Comparison of ENCODE assay signal across 22 cellular contexts in the genomic region with DNA sequence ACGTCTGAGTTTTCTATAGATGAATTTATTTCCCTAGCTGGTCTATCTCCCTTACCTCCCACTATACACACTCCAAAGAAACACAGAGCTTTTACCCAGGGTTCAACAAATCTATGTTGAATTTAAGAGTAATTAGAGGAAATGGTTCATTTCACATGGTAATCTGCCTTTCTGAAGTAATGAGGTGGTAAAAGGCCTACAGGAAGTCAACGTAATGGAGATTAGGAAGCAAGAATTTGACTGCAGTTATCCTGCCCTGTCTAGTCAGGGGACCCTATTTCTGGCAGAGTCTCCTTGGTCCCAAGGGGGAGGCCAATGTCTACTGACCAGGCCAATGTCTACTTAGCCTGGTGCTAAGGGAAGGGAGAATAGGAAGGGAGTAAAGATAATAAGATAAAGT. TPM values are rescaled to one million over a fixed set of nuclear protein-coding genes. Genes with fewer than 3 reads are reported as not detected.
"Had no signal": no experiment of that assay in that cellular context is flagged by ENCODE, and none has a peak within 500 bp of the region (broad histone marks: within the 10 kb centered on the region; RNA-seq: fewer than 3 reads in every experiment).

No MANE protein-coding gene starts in this region.

- H3K4me1 Mint-ChIP-seq: activated CD4-positive, alpha-beta T cell treated with anti-CD3 and anti-CD28 coated beads, Interleukin-2, amount 10 ng/mL, durations not matched to agents 7 days and 5 days; activated T-helper 17 cell treated with anti-CD3 and anti-CD28 coated beads, Interleukin-2, amount 50 U/mL, for 72 hours; T-helper 17 cell had no signal

- ATAC-seq: activated T-helper 17 cell treated with anti-CD3 and anti-CD28 coated beads, Interleukin-2, amount 50 U/mL, for 72 hours; T-helper 17 cell had no signal

- H3K27ac Mint-ChIP-seq: activated B cell treated with CpG ODN at 0.5 μM for 24 hours; activated CD4-positive, alpha-beta memory T cell treated with anti-CD3 and anti-CD28 coated beads for 36 hours; activated CD4-positive, alpha-beta T cell treated with anti-CD3 and anti-CD28 coated beads, Interleukin-2, amount 10 ng/mL, durations not matched to agents 7 days and 5 days; activated naive CD4-positive, alpha-beta T cell treated with anti-CD3 and anti-CD28 coated beads for 36 hours; activated naive CD8-positive, alpha-beta T cell; activated T-helper 17 cell treated with anti-CD3 and anti-CD28 coated beads, Interleukin-2, amount 50 U/mL, for 72 hours; T-helper 17 cell had no signal

- H3K27me3 Mint-ChIP-seq: activated B cell treated with CpG ODN at 0.5 μM for 24 hours; activated CD4-positive, alpha-beta memory T cell treated with anti-CD3 and anti-CD28 coated beads for 36 hours; activated CD4-positive, alpha-beta T cell treated with anti-CD3 and anti-CD28 coated beads, Interleukin-2, amount 10 ng/mL, durations not matched to agents 7 days and 5 days; activated naive CD8-positive, alpha-beta T cell; activated T-helper 17 cell treated with anti-CD3 and anti-CD28 coated beads, Interleukin-2, amount 50 U/mL, for 72 hours; T-helper 17 cell had no signal

- H3K4me3 ChIP-seq: cardiac muscle cell had no signal

- H3K36me3 Mint-ChIP-seq: activated CD4-positive, alpha-beta memory T cell treated with anti-CD3 and anti-CD28 coated beads for 36 hours; activated naive CD8-positive, alpha-beta T cell had no signal

- H3K27me3 ChIP-seq: brain microvascular endothelial cell, cardiac muscle cell had no signal

- DNase-seq: activated B cell treated with CpG ODN at 0.5 μM for 24 hours; activated CD4-positive, alpha-beta memory T cell treated with anti-CD3 and anti-CD28 coated beads for 36 hours; activated CD4-positive, alpha-beta T cell treated with anti-CD3 and anti-CD28 coated beads, Interleukin-2, amount 10 ng/mL, durations not matched to agents 7 days and 5 days; activated gamma-delta T cell; activated naive CD4-positive, alpha-beta T cell treated with anti-CD3 and anti-CD28 coated beads for 36 hours; activated T-cell treated with anti-CD3 and anti-CD28 coated beads for 4 hours; activated T-cell treated with anti-CD3 and anti-CD28 coated beads, Interleukin-2, amount 50 U/mL, for 48 hours; brain microvascular endothelial cell; MM.1S; NCI-H1105; NCI-H1436 treated with DMSO at 0.1 percent for 48 hours; NCI-H187; NCI-H2171; NCI-H2227 treated with DMSO at 0.1 percent for 48 hours; NCI-H526 treated with DMSO at 0.1 percent for 48 hours; NK-92 treated with Interleukin-12 subunit alpha and Interleukin-12 subunit beta, amount 100 ng/mL, for 24 hours; SIG-M5; T-helper 17 cell; T-helper 9 cell had no signal

- H3K4me3 Mint-ChIP-seq: activated B cell treated with CpG ODN at 0.5 μM for 24 hours; activated CD4-positive, alpha-beta memory T cell treated with anti-CD3 and anti-CD28 coated beads for 36 hours; activated CD4-positive, alpha-beta T cell treated with anti-CD3 and anti-CD28 coated beads, Interleukin-2, amount 10 ng/mL, durations not matched to agents 7 days and 5 days; activated naive CD4-positive, alpha-beta T cell treated with anti-CD3 and anti-CD28 coated beads for 36 hours; activated naive CD8-positive, alpha-beta T cell; activated T-helper 17 cell treated with anti-CD3 and anti-CD28 coated beads, Interleukin-2, amount 50 U/mL, for 72 hours; T-helper 17 cell had no signal

- H3K36me3 ChIP-seq: brain microvascular endothelial cell, cardiac muscle cell had no signal

- H3K9me3 Mint-ChIP-seq: activated B cell treated with CpG ODN at 0.5 μM for 24 hours; activated CD4-positive, alpha-beta memory T cell treated with anti-CD3 and anti-CD28 coated beads for 36 hours; activated CD4-positive, alpha-beta T cell treated with anti-CD3 and anti-CD28 coated beads, Interleukin-2, amount 10 ng/mL, durations not matched to agents 7 days and 5 days; activated naive CD4-positive, alpha-beta T cell treated with anti-CD3 and anti-CD28 coated beads for 36 hours; activated T-helper 17 cell treated with anti-CD3 and anti-CD28 coated beads, Interleukin-2, amount 50 U/mL, for 72 hours had no signal

- H3K27ac ChIP-seq: brain microvascular endothelial cell, cardiac muscle cell had no signal

RNA-seq across cellular contexts. Expression of a gene that starts 25.1 kb away (rescaled TPM):
- total RNA-seq: T-helper 17 cell had no signal
